8 cellular contexts compared by ENCODE assay signal in the genomic region with DNA sequence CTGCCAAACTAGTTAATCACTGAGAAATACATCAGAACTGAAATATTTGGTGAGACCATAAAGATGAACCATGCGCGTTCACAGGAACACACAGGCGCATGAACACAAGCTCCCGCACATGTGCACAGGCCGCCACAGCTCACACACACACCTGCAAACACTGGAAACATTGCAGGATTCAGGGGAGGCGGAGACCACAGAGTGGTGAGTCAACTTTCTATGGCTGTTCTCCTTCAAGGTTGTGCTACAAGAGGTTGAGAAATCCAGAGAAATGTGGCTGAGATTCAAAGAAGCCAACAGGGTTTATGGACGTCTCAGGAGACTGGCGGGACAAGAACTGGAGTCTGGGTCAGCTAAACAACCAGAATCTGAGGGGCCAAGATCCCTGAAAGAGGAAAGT. TPM values are rescaled to one million over a fixed set of nuclear protein-coding genes. Genes with fewer than 3 reads are reported as not detected.
A peak's percentile ranks its signal among the peaks of the same experiment; 100 is the strongest.
DNase-seq lines count a peak whose midpoint lies in the region; ATAC-seq, FAIRE-seq and TF ChIP-seq lines count a peak whose summit lies in the region.

No MANE protein-coding gene starts in this region.

- 83% methylated on average over 8 of the region's 8 CpGs for WGBS in esophagus muscularis mucosa
- 80 to 90% (median 85%) methylated on average over 8 of the region's 8 CpGs for WGBS in spleen, 5 donors

- no peak for FAIRE-seq in GM19239 (lab: Jason Lieb, UNC)

- H3K4me1 ChIP-seq in DND-41 (ENCODE audit: insufficient read depth, low read length) (peaks cover 49% of the 10 kb centered on the region), esophagus muscularis mucosa (peaks cover 42 to 91% (median 83%) of the 10 kb centered on the region in 4 donors), spleen (peaks cover 2 to 78% (median 32%) of the 10 kb centered on the region in 6 donors), OCI-LY7 (ENCODE audit: insufficient read depth, low read length, poor library complexity, severe bottlenecking) (peaks cover 28% of the 10 kb centered on the region)

- H3K4me3 ChIP-seq in DND-41 (ENCODE audit: low read depth in 1 of 2, low read length in 2 of 2) (no peak overlapping the region), esophagus muscularis mucosa (no peak overlapping the region), spleen (no peak overlapping the region), OCI-LY7 (ENCODE audit: low read depth, low read length, poor library complexity, severe bottlenecking) (no peak overlapping the region)

- CTCF ChIA-PET in OCI-LY7 (lab: Charles Lee; ENCODE audit: unreplicated experiment), result no interaction called here

- ATAC-seq in DND-41 (ENCODE audit: insufficient read depth, low read depth), result peak; percentile 68

- H3K9me2 ChIP-seq in OCI-LY7 (ENCODE audit: insufficient read depth, low read length), result no peaks in the 10 kb centered on the region

- POLR2A ChIA-PET in OCI-LY7 (lab: Charles Lee), result no interaction called here

- no TSS peak for BruUV-seq in OCI-LY7 (replicated peaks; lab: Mats Ljungman, UMichigan)

- TF ChIP-seq POLR2A in esophagus muscularis mucosa (IDR thresholded peaks at IDR 0.05; ENCODE audit: low read depth) (no peak), spleen (IDR thresholded peaks at IDR 0.05) (no peak)

- no peak overlapping the region for H3K9ac ChIP-seq in DND-41 (ENCODE audit: low read depth, low read length)

- H3K27ac ChIP-seq in DND-41 (ENCODE audit: low read length) (peak overlapping the region; percentile 64), esophagus muscularis mucosa (replicated peaks in 1 of 4) (peak overlapping the region; percentile 77 to 84 (median 80)), spleen (peak overlapping the region in 6 of 8 donors; percentile 19 to 82 (median 49)), OCI-LY7 (ENCODE audit: low read depth, low read length, poor library complexity, severe bottlenecking) (no peak overlapping the region)

- TF ChIP-seq CTCF in DND-41 (IDR thresholded peaks at IDR 0.05; ENCODE audit: borderline replicate concordance, extremely low read depth, low read length, poor library complexity, severe bottlenecking), result no peak
- TF ChIP-seq CTCF in esophagus muscularis mucosa (IDR thresholded peaks at IDR 0.05), result no peak
- TF ChIP-seq CTCF in spleen (IDR thresholded peaks at IDR 0.05 in 8 of 11, conservative IDR thresholded peaks at IDR 0.05 in 3 of 11), result no peak
- TF ChIP-seq CTCF in OCI-LY7 (conservative IDR thresholded peaks at IDR 0.05; ENCODE audit: low read length), result no peak

- H3K4me2 ChIP-seq in DND-41 (ENCODE audit: insufficient read depth, low read length) (no peak overlapping the region), OCI-LY7 (ENCODE audit: low read length) (no peak overlapping the region)

- peak; percentile 50 for DNase-seq in DND-41
- peak; percentile 45 for DNase-seq in activated CD4-positive, alpha-beta T cell treated with anti-CD3 and anti-CD28 coated beads, Interleukin-2, amount 50 U/mL, for 1 hour
- DNase-seq in esophagus muscularis mucosa (ENCODE audit: extremely low spot score), result no peak
- no peak for DNase-seq in spleen
- no peak for DNase-seq in GM19239 (ENCODE audit: insufficient read length, low spot score)
- DNase-seq in OCI-LY7 (ENCODE audit: low spot score), result no peak
- DNase-seq in NCI-H1092 treated with DMSO at 0.1 percent for 48 hours (lab: John Stamatoyannopoulos, UW), result no peak
- DNase-seq in HPDE6-E6E7 (ENCODE audit: extremely low spot score), result no peak

- H2AFZ ChIP-seq in DND-41 (ENCODE audit: low read depth, low read length) (no peak overlapping the region), OCI-LY7 (ENCODE audit: low read length) (no peak overlapping the region)

- H3K9me3 ChIP-seq in DND-41 (ENCODE audit: insufficient read depth, low read length, severe bottlenecking) (peaks cover 2% of the 10 kb centered on the region), esophagus muscularis mucosa (no peaks in the 10 kb centered on the region), spleen (no peaks in the 10 kb centered on the region), OCI-LY7 (ENCODE audit: low read length) (peaks cover 12% of the 10 kb centered on the region)

- H3K36me3 ChIP-seq in DND-41 (ENCODE audit: insufficient read depth, low read length) (peaks cover 63% of the 10 kb centered on the region), esophagus muscularis mucosa (peaks cover 0 to 16% (median 10%) of the 10 kb centered on the region in 4 donors), spleen (peaks cover 0 to 17% (median 3%) of the 10 kb centered on the region in 6 donors), OCI-LY7 (ENCODE audit: insufficient read depth, low read length) (peaks cover 17% of the 10 kb centered on the region)

- intact Hi-C loops in esophagus muscularis mucosa (cut with DNase I), result no loop called here
- intact Hi-C loops in spleen (cut with DNase I; ENCODE audit: low total_unique reads), result no loop called here
- intact Hi-C loops in OCI-LY7 (cut with micrococcal nuclease; ENCODE audit: unreplicated experiment), result no loop called here

- no peaks in the 10 kb centered on the region for H3K27me3 ChIP-seq in DND-41 (ENCODE audit: insufficient read depth, low read length, poor library complexity)
- no peaks in the 10 kb centered on the region for H3K27me3 ChIP-seq in esophagus muscularis mucosa
- H3K27me3 ChIP-seq in spleen (replicated peaks in 1 of 7), result no peaks in the 10 kb centered on the region

- H3K79me2 ChIP-seq in DND-41 (ENCODE audit: insufficient read depth, low read length) (peaks cover 97% of the 10 kb centered on the region), OCI-LY7 (ENCODE audit: insufficient read depth, low read depth, low read length) (no peaks in the 10 kb centered on the region)

- TF ChIP-seq EP300 in esophagus muscularis mucosa (IDR thresholded peaks at IDR 0.05), result no peak

- H4K20me1 ChIP-seq in DND-41 (ENCODE audit: insufficient read depth, low read length) (peaks cover 38% of the 10 kb centered on the region), OCI-LY7 (ENCODE audit: insufficient read depth, low read length) (no peaks in the 10 kb centered on the region)

RNA-seq across cellular contexts. Expression of a gene that starts 17.8 kb away (rescaled TPM):
- total RNA-seq in esophagus muscularis mucosa, result 100 to 1,000 TPM; 166 to 235 (median 202) TPM
- total RNA-seq in spleen, result 10 to 100 TPM; 37.1 to 61.0 (median 47.2) TPM
- polyA plus RNA-seq in spleen, result 10 to 100 TPM in 2 of 3 donors, 1 to 10 TPM in 1; 6.6 to 10.3 (median 10.0) TPM
- total RNA-seq in OCI-LY7 (2014; rRNA removed; shearing (Covaris generic)), result 30.5 and 33.7 TPM in 2 replicates
- total RNA-seq in OCI-LY7 (2022), result 24.2 and 25.7 TPM in 2 replicates

RNA-seq across cellular contexts. Expression of a gene that starts 44.9 kb away (rescaled TPM):
- 10 to 100 TPM; 18.3 to 32.0 (median 24.9) TPM for total RNA-seq in esophagus muscularis mucosa
- 10 to 100 TPM; 14.9 to 21.7 (median 17.8) TPM for total RNA-seq in spleen
- 1 to 10 TPM; 3.7 to 8.6 (median 8.0) TPM for polyA plus RNA-seq in spleen
- 5.6 and 17.1 TPM in 2 replicates for total RNA-seq in OCI-LY7 (2014; rRNA removed; shearing (Covaris generic))
- total RNA-seq in OCI-LY7 (2022), result 12.0 TPM in 2 replicates

Comparison
In these comparisons a context has a peak if more than half of its experiments do, and no peak if none do; other contexts are left out.
1. DNase-seq: peak in DND-41 (single experiment) and activated CD4-positive, alpha-beta T cell treated with anti-CD3 and anti-CD28 coated beads, Interleukin-2, amount 50 U/mL, for 1 hour (single experiment); none in esophagus muscularis mucosa (single experiment), spleen (single experiment), GM19239 (single experiment), OCI-LY7 (single experiment), NCI-H1092 treated with DMSO at 0.1 percent for 48 hours (single experiment) and HPDE6-E6E7 (single experiment).